ENCODE assay signal across 1 cellular context in the genomic region with DNA sequence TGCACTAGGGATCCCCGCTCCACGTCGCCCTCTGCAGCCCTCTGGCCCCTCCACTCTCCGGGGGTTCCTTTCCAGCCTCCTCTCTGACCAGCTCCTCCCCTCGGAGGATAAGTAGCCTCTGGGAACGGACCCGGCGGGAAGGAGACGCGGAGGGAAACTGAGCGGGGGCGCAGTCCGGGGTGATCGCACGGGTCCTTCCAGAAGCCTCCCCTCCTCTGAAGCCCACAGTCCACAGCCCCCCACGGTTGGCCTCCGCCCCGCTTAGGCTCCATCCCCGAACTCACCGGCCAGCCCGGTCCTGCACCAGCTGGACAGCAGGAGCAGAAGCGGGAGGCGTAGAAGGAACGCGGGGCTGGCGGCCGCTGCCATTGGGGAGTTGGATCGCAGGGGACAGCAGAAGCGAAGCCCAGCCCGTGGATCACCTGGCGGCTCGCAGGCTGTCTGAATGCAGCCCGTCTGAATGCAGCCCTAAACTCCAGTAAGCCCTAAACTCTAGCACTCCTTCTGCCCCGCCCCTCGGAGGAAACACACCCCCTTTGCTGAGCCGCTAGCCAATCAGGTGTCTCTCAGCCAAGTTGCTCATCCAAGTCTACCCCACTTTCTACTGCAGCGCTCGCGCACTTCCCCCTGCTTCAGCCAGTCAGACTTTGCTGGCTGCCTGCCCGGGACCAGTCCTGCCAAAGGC.
A peak's percentile ranks its signal among the peaks of the same experiment; 100 is the strongest.
TF ChIP-seq lines count a peak whose summit lies in the region.

A gene with protein sequence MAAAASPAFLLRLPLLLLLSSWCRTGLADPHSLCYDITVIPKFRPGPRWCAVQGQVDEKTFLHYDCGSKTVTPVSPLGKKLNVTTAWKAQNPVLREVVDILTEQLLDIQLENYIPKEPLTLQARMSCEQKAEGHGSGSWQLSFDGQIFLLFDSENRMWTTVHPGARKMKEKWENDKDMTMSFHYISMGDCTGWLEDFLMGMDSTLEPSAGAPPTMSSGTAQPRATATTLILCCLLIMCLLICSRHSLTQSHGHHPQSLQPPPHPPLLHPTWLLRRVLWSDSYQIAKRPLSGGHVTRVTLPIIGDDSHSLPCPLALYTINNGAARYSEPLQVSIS (minus strand): TSS at position 480 of the 685 bp plus-strand sequence. CDS start 111 bp downstream, at position 369.

TF ChIP-seq in GM23338, 12 proteins besides CTCF, POLR2A, EP300 and RAD21:
- TF ChIP-seq, protein P1, sequence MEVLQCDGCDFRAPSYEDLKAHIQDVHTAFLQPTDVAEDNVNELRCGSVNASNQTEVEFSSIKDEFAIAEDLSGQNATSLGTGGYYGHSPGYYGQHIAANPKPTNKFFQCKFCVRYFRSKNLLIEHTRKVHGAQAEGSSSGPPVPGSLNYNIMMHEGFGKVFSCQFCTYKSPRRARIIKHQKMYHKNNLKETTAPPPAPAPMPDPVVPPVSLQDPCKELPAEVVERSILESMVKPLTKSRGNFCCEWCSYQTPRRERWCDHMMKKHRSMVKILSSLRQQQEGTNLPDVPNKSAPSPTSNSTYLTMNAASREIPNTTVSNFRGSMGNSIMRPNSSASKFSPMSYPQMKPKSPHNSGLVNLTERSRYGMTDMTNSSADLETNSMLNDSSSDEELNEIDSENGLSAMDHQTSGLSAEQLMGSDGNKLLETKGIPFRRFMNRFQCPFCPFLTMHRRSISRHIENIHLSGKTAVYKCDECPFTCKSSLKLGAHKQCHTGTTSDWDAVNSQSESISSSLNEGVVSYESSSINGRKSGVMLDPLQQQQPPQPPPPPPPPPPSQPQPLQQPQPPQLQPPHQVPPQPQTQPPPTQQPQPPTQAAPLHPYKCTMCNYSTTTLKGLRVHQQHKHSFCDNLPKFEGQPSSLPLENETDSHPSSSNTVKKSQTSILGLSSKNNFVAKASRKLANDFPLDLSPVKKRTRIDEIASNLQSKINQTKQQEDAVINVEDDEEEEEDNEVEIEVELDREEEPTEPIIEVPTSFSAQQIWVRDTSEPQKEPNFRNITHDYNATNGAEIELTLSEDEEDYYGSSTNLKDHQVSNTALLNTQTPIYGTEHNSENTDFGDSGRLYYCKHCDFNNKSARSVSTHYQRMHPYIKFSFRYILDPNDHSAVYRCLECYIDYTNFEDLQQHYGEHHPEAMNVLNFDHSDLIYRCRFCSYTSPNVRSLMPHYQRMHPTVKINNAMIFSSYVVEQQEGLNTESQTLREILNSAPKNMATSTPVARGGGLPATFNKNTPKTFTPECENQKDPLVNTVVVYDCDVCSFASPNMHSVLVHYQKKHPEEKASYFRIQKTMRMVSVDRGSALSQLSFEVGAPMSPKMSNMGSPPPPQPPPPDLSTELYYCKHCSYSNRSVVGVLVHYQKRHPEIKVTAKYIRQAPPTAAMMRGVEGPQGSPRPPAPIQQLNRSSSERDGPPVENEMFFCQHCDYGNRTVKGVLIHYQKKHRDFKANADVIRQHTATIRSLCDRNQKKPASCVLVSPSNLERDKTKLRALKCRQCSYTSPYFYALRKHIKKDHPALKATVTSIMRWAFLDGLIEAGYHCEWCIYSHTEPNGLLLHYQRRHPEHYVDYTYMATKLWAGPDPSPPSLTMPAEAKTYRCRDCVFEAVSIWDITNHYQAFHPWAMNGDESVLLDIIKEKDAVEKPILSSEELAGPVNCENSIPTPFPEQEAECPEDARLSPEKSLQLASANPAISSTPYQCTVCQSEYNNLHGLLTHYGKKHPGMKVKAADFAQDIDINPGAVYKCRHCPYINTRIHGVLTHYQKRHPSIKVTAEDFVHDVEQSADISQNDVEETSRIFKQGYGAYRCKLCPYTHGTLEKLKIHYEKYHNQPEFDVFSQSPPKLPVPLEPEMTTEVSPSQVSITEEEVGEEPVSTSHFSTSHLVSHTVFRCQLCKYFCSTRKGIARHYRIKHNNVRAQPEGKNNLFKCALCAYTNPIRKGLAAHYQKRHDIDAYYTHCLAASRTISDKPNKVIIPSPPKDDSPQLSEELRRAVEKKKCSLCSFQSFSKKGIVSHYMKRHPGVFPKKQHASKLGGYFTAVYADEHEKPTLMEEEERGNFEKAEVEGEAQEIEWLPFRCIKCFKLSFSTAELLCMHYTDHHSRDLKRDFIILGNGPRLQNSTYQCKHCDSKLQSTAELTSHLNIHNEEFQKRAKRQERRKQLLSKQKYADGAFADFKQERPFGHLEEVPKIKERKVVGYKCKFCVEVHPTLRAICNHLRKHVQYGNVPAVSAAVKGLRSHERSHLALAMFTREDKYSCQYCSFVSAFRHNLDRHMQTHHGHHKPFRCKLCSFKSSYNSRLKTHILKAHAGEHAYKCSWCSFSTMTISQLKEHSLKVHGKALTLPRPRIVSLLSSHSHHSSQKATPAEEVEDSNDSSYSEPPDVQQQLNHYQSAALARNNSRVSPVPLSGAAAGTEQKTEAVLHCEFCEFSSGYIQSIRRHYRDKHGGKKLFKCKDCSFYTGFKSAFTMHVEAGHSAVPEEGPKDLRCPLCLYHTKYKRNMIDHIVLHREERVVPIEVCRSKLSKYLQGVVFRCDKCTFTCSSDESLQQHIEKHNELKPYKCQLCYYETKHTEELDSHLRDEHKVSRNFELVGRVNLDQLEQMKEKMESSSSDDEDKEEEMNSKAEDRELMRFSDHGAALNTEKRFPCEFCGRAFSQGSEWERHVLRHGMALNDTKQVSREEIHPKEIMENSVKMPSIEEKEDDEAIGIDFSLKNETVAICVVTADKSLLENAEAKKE (CRISPR knock-in tag; IDR thresholded peaks at IDR 0.05) = no peak
- TF ChIP-seq EZH2 (IDR thresholded peaks at IDR 0.05; ENCODE audit: low read depth, unreplicated experiment) = peak; percentile 42
- TF ChIP-seq, protein P2, sequence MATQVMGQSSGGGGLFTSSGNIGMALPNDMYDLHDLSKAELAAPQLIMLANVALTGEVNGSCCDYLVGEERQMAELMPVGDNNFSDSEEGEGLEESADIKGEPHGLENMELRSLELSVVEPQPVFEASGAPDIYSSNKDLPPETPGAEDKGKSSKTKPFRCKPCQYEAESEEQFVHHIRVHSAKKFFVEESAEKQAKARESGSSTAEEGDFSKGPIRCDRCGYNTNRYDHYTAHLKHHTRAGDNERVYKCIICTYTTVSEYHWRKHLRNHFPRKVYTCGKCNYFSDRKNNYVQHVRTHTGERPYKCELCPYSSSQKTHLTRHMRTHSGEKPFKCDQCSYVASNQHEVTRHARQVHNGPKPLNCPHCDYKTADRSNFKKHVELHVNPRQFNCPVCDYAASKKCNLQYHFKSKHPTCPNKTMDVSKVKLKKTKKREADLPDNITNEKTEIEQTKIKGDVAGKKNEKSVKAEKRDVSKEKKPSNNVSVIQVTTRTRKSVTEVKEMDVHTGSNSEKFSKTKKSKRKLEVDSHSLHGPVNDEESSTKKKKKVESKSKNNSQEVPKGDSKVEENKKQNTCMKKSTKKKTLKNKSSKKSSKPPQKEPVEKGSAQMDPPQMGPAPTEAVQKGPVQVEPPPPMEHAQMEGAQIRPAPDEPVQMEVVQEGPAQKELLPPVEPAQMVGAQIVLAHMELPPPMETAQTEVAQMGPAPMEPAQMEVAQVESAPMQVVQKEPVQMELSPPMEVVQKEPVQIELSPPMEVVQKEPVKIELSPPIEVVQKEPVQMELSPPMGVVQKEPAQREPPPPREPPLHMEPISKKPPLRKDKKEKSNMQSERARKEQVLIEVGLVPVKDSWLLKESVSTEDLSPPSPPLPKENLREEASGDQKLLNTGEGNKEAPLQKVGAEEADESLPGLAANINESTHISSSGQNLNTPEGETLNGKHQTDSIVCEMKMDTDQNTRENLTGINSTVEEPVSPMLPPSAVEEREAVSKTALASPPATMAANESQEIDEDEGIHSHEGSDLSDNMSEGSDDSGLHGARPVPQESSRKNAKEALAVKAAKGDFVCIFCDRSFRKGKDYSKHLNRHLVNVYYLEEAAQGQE (IDR thresholded peaks at IDR 0.05; ENCODE audit: unreplicated experiment) = no peak
- TF ChIP-seq, protein P3, sequence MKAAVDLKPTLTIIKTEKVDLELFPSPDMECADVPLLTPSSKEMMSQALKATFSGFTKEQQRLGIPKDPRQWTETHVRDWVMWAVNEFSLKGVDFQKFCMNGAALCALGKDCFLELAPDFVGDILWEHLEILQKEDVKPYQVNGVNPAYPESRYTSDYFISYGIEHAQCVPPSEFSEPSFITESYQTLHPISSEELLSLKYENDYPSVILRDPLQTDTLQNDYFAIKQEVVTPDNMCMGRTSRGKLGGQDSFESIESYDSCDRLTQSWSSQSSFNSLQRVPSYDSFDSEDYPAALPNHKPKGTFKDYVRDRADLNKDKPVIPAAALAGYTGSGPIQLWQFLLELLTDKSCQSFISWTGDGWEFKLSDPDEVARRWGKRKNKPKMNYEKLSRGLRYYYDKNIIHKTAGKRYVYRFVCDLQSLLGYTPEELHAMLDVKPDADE (IDR thresholded peaks at IDR 0.05) = no peak
- peak; percentile 52 for TF ChIP-seq EZH2phosphoT487 (IDR thresholded peaks at IDR 0.05; ENCODE audit: unreplicated experiment)
- TF ChIP-seq ZNF331 (CRISPR knock-in tag; IDR thresholded peaks at IDR 0.05; ENCODE audit: low read depth) = no peak
- TF ChIP-seq ZNF114 (CRISPR knock-in tag; IDR thresholded peaks at IDR 0.05) = no peak
